In the genomic region with DNA sequence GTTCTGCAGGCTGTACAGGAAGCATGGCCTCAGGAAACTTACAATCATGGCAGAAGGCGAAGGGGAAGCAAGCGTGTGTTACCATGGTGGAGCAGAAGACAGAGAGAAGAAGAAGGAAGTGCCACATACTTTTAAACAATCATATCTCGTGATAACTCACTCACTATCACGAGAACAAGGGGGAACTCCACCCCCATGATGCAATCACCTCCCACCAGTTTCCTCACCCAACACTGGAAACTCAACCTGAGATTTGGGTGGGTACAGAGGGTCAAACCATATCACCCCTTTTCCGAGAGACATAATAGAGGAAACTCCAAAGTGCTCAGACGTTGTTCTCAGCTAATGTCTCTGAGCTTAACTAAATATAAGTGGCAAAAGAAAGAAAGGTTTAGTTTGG, we compare ENCODE assay signal across 7 cellular contexts.
"Had no signal": no experiment of that assay in that cellular context is flagged by ENCODE, and none has a peak within 500 bp of the region (broad histone marks: within the 10 kb centered on the region; RNA-seq: fewer than 3 reads in every experiment).

No MANE protein-coding gene starts in this region.

- ATAC-seq: GM23338, HCT116 had no signal

- H3K27ac ChIP-seq: HL-60 had no signal

- H3K4me2 ChIP-seq: GM23338 had no signal

- H3K36me3 ChIP-seq: HAP-1 had no signal

- H3K4me1 ChIP-seq: HAP-1 had no signal

- H3K4me3 ChIP-seq: GM23338, HAP-1 had no signal

- H2AFZ ChIP-seq: GM23338 had no signal

- DNase-seq: H7, HFFc6, KG1 had no signal

- H3K9me3 ChIP-seq: HAP-1 had no signal
